1 cellular context compared by ENCODE assay signal in the genomic region with DNA sequence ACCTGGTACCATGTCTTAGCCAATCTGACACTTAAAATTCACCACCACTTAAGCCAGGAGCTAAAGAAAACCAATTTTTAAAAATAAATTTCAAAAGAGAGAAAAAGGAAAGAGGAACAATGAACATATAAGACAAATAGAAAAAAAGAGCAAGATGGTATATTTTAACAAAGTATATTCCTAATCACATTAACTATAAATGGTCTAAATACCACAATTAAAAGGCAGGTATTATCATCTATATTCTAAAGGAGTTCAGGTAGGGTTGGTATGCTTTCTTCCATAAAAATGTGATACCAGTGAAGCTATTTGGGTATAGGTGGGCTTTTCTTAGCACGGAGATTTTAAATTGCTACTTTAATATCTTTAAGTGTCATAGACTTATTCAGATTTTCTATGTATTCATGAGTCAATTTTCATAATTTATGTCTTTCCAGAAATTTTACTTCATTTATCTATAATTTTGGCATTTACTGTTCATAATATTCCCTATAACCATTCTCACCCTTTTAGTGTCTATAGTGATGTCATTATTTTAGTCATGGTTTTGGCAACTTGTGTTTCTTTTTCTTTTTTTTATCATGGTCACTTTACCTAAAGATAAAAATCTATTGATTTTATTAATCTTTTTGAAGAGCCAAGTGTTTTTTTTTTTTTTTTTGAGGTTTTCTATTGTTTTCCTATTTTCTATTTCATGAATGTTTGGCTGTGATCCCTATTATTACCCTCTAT.
TF ChIP-seq lines count a peak whose summit lies in the region.

No MANE protein-coding gene starts in this region.

TF ChIP-seq in HEK293, 187 proteins besides CTCF, POLR2A, EP300 and RAD21 (continued from another document):
- TF ChIP-seq, protein P1, sequence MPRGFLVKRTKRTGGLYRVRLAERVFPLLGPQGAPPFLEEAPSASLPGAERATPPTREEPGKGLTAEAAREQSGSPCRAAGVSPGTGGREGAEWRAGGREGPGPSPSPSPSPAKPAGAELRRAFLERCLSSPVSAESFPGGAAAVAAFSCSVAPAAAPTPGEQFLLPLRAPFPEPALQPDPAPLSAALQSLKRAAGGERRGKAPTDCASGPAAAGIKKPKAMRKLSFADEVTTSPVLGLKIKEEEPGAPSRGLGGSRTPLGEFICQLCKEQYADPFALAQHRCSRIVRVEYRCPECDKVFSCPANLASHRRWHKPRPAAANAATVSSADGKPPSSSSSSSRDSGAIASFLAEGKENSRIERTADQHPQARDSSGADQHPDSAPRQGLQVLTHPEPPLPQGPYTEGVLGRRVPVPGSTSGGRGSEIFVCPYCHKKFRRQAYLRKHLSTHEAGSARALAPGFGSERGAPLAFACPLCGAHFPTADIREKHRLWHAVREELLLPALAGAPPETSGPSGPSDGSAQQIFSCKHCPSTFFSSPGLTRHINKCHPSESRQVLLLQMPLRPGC (tag by site-specific recombination; IDR thresholded peaks at IDR 0.05) = no peak
- TF ChIP-seq SETDB1 (IDR thresholded peaks at IDR 0.05; ENCODE audit: insufficient read length, low read length) = peak; percentile 58
- TF ChIP-seq TCF7L2 (IDR thresholded peaks at IDR 0.05; ENCODE audit: borderline replicate concordance, low read depth, low read length) = no peak
- no peak for TF ChIP-seq GLI2 (tag by site-specific recombination; IDR thresholded peaks at IDR 0.05; ENCODE audit: borderline replicate concordance, low read depth)
- no peak for TF ChIP-seq ZNF670 (tag by site-specific recombination; IDR thresholded peaks at IDR 0.05; ENCODE audit: low read depth)
- no peak for TF ChIP-seq ZNF658 (tag by site-specific recombination; IDR thresholded peaks at IDR 0.05)
- no peak for TF ChIP-seq HOXC10 (CRISPR knock-in tag; IDR thresholded peaks at IDR 0.05)
- TF ChIP-seq, protein P2, sequence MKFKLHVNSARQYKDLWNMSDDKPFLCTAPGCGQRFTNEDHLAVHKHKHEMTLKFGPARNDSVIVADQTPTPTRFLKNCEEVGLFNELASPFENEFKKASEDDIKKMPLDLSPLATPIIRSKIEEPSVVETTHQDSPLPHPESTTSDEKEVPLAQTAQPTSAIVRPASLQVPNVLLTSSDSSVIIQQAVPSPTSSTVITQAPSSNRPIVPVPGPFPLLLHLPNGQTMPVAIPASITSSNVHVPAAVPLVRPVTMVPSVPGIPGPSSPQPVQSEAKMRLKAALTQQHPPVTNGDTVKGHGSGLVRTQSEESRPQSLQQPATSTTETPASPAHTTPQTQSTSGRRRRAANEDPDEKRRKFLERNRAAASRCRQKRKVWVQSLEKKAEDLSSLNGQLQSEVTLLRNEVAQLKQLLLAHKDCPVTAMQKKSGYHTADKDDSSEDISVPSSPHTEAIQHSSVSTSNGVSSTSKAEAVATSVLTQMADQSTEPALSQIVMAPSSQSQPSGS (tag by site-specific recombination; IDR thresholded peaks at IDR 0.05; ENCODE audit: low read depth) = peak; percentile 53; the same call in 1 of the 2 replicates
- no peak for TF ChIP-seq ZNF202 (tag by site-specific recombination; IDR thresholded peaks at IDR 0.05; ENCODE audit: borderline replicate concordance)
- TF ChIP-seq, protein P3, sequence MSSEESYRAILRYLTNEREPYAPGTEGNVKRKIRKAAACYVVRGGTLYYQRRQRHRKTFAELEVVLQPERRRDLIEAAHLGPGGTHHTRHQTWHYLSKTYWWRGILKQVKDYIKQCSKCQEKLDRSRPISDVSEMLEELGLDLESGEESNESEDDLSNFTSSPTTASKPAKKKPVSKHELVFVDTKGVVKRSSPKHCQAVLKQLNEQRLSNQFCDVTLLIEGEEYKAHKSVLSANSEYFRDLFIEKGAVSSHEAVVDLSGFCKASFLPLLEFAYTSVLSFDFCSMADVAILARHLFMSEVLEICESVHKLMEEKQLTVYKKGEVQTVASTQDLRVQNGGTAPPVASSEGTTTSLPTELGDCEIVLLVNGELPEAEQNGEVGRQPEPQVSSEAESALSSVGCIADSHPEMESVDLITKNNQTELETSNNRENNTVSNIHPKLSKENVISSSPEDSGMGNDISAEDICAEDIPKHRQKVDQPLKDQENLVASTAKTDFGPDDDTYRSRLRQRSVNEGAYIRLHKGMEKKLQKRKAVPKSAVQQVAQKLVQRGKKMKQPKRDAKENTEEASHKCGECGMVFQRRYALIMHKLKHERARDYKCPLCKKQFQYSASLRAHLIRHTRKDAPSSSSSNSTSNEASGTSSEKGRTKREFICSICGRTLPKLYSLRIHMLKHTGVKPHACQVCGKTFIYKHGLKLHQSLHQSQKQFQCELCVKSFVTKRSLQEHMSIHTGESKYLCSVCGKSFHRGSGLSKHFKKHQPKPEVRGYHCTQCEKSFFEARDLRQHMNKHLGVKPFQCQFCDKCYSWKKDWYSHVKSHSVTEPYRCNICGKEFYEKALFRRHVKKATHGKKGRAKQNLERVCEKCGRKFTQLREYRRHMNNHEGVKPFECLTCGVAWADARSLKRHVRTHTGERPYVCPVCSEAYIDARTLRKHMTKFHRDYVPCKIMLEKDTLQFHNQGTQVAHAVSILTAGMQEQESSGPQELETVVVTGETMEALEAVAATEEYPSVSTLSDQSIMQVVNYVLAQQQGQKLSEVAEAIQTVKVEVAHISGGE (tag by site-specific recombination; conservative IDR thresholded peaks at IDR 0.05; ENCODE audit: low read depth) = no peak
- TF ChIP-seq KLF16 (tag by site-specific recombination; IDR thresholded peaks at IDR 0.05) = no peak
- TF ChIP-seq ZNF184 (tag by site-specific recombination; IDR thresholded peaks at IDR 0.05) = no peak
